ENCODE assay signal across 15 cellular contexts in the genomic region with DNA sequence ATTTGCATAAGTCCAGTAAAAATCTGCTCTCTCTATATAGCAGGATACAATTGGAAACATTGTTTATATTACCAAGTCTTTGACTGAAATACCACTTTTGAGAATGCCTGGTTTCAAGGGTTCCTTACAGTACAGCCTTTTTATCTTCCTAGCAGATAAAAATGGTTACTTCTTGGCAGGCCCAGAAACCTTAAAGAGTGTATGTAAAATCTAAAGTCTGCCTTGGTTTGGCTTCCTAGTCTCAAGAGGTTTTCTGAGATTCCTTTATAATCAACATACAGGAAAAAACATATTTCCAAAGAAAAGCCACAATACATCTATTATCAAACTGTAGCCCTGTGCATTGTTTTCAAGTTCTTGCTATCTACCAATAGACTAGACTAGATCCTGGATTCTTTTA.
DNase-seq lines count a peak whose midpoint lies in the region; TF ChIP-seq lines count a peak whose summit lies in the region.
"Had no signal": no experiment of that assay in that cellular context is flagged by ENCODE, and none has a peak within 500 bp of the region (broad histone marks: within the 10 kb centered on the region; RNA-seq: fewer than 3 reads in every experiment).

No MANE protein-coding gene starts in this region.

- no peak overlapping the region for H3K4me3 ChIP-seq in fibroblast of pulmonary artery (replicated peaks; ENCODE audit: low read depth, low read length)
- H3K4me3 ChIP-seq: BLaER1 treated with 17β-estradiol and CSF1 and Interleukin-3, amounts not matched to agents 10 nM and 100 nM had no signal

- DNase-seq in NCI-H526 (lab: John Stamatoyannopoulos, UW) (peak; percentile 9 to 57), fibroblast of pulmonary artery (ENCODE audit: low read depth) (peak; percentile 27), foreskin melanocyte (peak; percentile 27), NOMO-1 treated with dmso at 0.1 percent for 144 hours (lab: John Stamatoyannopoulos, UW; ENCODE audit: unreplicated experiment) (no peak), SW480 (ENCODE audit: low spot score) (no peak)
- DNase-seq in activated naive CD4-positive, alpha-beta T cell treated with Interleukin-2 at 50 U/mL for 16 hours: no peak
- DNase-seq: 8988T; AML-193; Caco-2; Calu3; CD4-positive, alpha-beta T cell; CD8-positive, alpha-beta T cell; DMS79 treated with DMSO at 0.1 percent for 48 hours; GF-D8 had no signal

- TF ChIP-seq CTCF in fibroblast of pulmonary artery (IDR thresholded peaks at IDR 0.05; ENCODE audit: low read length, missing control alignments): no peak

Comparison
In these comparisons a context has a peak if more than half of its experiments do, and no peak if none do; other contexts are left out.
1. DNase-seq: peak in NCI-H526 (2 of 2), fibroblast of pulmonary artery (single experiment) and foreskin melanocyte (single experiment); none in NOMO-1 treated with dmso at 0.1 percent for 144 hours (single experiment), SW480 (single experiment) and activated naive CD4-positive, alpha-beta T cell treated with Interleukin-2 at 50 U/mL for 16 hours (single experiment).